In genomic region chr19:15141143-15141542, GRCh38 we compare ENCODE assay signal across 10 cellular contexts. TPM values are rescaled to one million over a fixed set of nuclear protein-coding genes. Genes with fewer than 3 reads are reported as not detected.
"Had no signal": no experiment of that assay in that cellular context is flagged by ENCODE, and none has a peak within 500 bp of the region (broad histone marks: within the 10 kb centered on the region; RNA-seq: fewer than 3 reads in every experiment).

No MANE protein-coding gene starts in this region.

- H3K4me2 ChIP-seq: GM23338 had no signal

- H2AFZ ChIP-seq: GM23338 had no signal

- H3K27ac Mint-ChIP-seq: GM23338, HFFc6 had no signal

- H3K27ac ChIP-seq: HL-60 had no signal

- H3K4me3 Mint-ChIP-seq: GM23338, HFFc6, IgD-negative memory B cell had no signal

- ATAC-seq: GM23338, HCT116 had no signal

- H3K4me1 Mint-ChIP-seq: GM23338, IgD-negative memory B cell had no signal

- H3K4me1 ChIP-seq: HAP-1 had no signal

- H3K36me3 ChIP-seq: HAP-1 had no signal

- DNase-seq: H7, HFFc6, KG1 had no signal

- H3K4me3 ChIP-seq: GM23338, HAP-1 had no signal

RNA-seq across cellular contexts. Expression of gene SYDE1, which starts 33.9 kb away (rescaled TPM):
- total RNA-seq: HT-29 had no signal
- polyA plus RNA-seq: IgD-negative memory B cell had no signal

RNA-seq across cellular contexts. Expression of gene OR1I1, which starts 59.1 kb away (rescaled TPM):
- total RNA-seq: GM23338, H4, H7, HFFc6, HT-29 had no signal
- polyA plus RNA-seq: GM23338, IgD-negative memory B cell had no signal

RNA-seq across cellular contexts. Expression of gene NOTCH3, which starts 59.7 kb away (rescaled TPM):
- polyA plus RNA-seq: IgD-negative memory B cell had no signal
